ENCODE assay signal across 23 cellular contexts in genomic region chr9:134647359-134648115, GRCh38. TPM values are rescaled to one million over a fixed set of nuclear protein-coding genes. Genes with fewer than 3 reads are reported as not detected.
A peak's percentile ranks its signal among the peaks of the same experiment; 100 is the strongest.
DNase-seq lines count a peak whose midpoint lies in the region; ATAC-seq, FAIRE-seq and TF ChIP-seq lines count a peak whose summit lies in the region.
"Had no signal": no experiment of that assay in that cellular context is flagged by ENCODE, and none has a peak within 500 bp of the region (broad histone marks: within the 10 kb centered on the region; RNA-seq: fewer than 3 reads in every experiment).

No MANE protein-coding gene starts in this region.

- 83% methylated on average over 15 of the region's 34 CpGs; no CpG with 5 or more reads in 1 of the 2 experiments for WGBS in IMR-90 (ENCODE audit: extremely low coverage in 2 of 2, insufficient read length in 1 of 2), 2 experiments
- WGBS in GM12878 (ENCODE audit: insufficient coverage, insufficient replicate concordance, low lambda C conversion rate, missing lambda C conversion rate) = 50% methylated on average over 34 of the region's 34 CpGs
- WGBS in mesendoderm (ENCODE audit: extremely low coverage, insufficient coverage, low lambda C conversion rate) = no CpG with 5 or more reads among the region's 34 CpGs

- H3K4me1 ChIP-seq in IMR-90 (ENCODE audit: control insufficient read depth, insufficient read depth, low read length) (peaks cover 35% of the 10 kb centered on the region), GM12878 (ENCODE audit: control insufficient read depth, insufficient read depth, low read length) (no peaks in the 10 kb centered on the region), mesendoderm (ENCODE audit: control insufficient read depth, low read depth, low read length) (peaks cover 4% of the 10 kb centered on the region), thoracic aorta (ENCODE audit: control insufficient read depth in 1 of 2, low read depth in 2 of 2) (peaks cover 39 to 63% of the 10 kb centered on the region in 2 donors)

- H3K9me3 ChIP-seq in IMR-90 (ENCODE audit: control insufficient read depth, insufficient read depth, low read length) (no peaks in the 10 kb centered on the region), GM12878 (replicated peaks; ENCODE audit: control insufficient read depth, insufficient read depth, low read length) (no peaks in the 10 kb centered on the region), thoracic aorta (no peaks in the 10 kb centered on the region)
- H3K9me3 ChIP-seq: BE2C, neutrophil had no signal

- no peak overlapping the region for H3K4me3 ChIP-seq in IMR-90 (ENCODE audit: insufficient read depth, low read depth, low read length)
- H3K4me3 ChIP-seq in GM12878 = no peak overlapping the region
- H3K4me3 ChIP-seq in mesendoderm (ENCODE audit: low read length) = no peak overlapping the region
- H3K4me3 ChIP-seq in thoracic aorta = no peak overlapping the region

- TF ChIP-seq EP300 in GM12878 (IDR thresholded peaks at IDR 0.05; ENCODE audit: borderline replicate concordance in 1 of 2, control insufficient read depth in 1 of 2, low read depth in 2 of 2, low read length in 2 of 2) = no peak

- no peaks in the 10 kb centered on the region for H3K27me3 ChIP-seq in IMR-90 (ENCODE audit: control insufficient read depth, insufficient read depth, low read length)
- H3K27me3 ChIP-seq in GM12878 (replicated peaks in 1 of 2; ENCODE audit: control insufficient read depth in 2 of 2, insufficient read depth in 2 of 2, low read length in 1 of 2) = peaks cover 0 to 5% of the 10 kb centered on the region in 2 experiments; a peak in 2 of 4 replicates
- H3K27me3 ChIP-seq in mesendoderm (ENCODE audit: insufficient read depth, low read length, poor library complexity) = no peaks in the 10 kb centered on the region
- H3K27me3 ChIP-seq in thoracic aorta (replicated peaks; ENCODE audit: insufficient read depth) = no peaks in the 10 kb centered on the region
- H3K27me3 ChIP-seq: BE2C, foreskin keratinocyte had no signal

- H3K18ac ChIP-seq in IMR-90 (ENCODE audit: low read depth, low read length) = no peak overlapping the region
- H3K18ac ChIP-seq in mesendoderm (ENCODE audit: low read length) = no peak overlapping the region

- H4K5ac ChIP-seq in IMR-90 (ENCODE audit: low read depth, low read length) (no peak overlapping the region), mesendoderm (ENCODE audit: low read length) (no peak overlapping the region)

- H2BK5ac ChIP-seq in IMR-90 (ENCODE audit: low read depth, low read length, poor library complexity, severe bottlenecking) (no peak overlapping the region), mesendoderm (ENCODE audit: low read length) (no peak overlapping the region)

- H3K79me1 ChIP-seq in IMR-90 (ENCODE audit: low read depth in 1 of 2, low read length in 2 of 2) (peaks cover 0 to 74% of the 10 kb centered on the region in 2 experiments; a peak in 3 of 4 replicates), mesendoderm (ENCODE audit: low read length) (peaks cover 47% of the 10 kb centered on the region)

- H3K56ac ChIP-seq in IMR-90 (ENCODE audit: extremely low read depth, insufficient read depth, low read length) (no peak overlapping the region), mesendoderm (ENCODE audit: low read length) (peak overlapping the region; percentile 34)

- H4K20me1 ChIP-seq in IMR-90 (ENCODE audit: insufficient read depth, low read length) (peaks cover 89% of the 10 kb centered on the region), GM12878 (ENCODE audit: control insufficient read depth, insufficient read depth) (no peaks in the 10 kb centered on the region)

- H3K36me3 ChIP-seq in IMR-90 (ENCODE audit: control insufficient read depth, insufficient read depth, low read length) (peaks cover 41% of the 10 kb centered on the region), GM12878 (ENCODE audit: control insufficient read depth in 2 of 2, insufficient read depth in 2 of 2, low read length in 1 of 2) (no peaks in the 10 kb centered on the region), mesendoderm (ENCODE audit: control insufficient read depth, insufficient read depth, low read length) (peaks cover 8% of the 10 kb centered on the region), thoracic aorta (no peaks in the 10 kb centered on the region)
- H3K36me3 ChIP-seq: BE2C, neutrophil had no signal

- peaks cover 47% of the 10 kb centered on the region for H3K9me1 ChIP-seq in IMR-90 (ENCODE audit: insufficient read depth, low read length)

- H3K79me2 ChIP-seq in GM12878 (ENCODE audit: control insufficient read depth, insufficient read depth, low read length) = no peaks in the 10 kb centered on the region
- peaks cover 85% of the 10 kb centered on the region for H3K79me2 ChIP-seq in mesendoderm (ENCODE audit: control insufficient read depth, insufficient read depth, low read length)

- H3K23ac ChIP-seq in IMR-90 (ENCODE audit: low read depth, low read length) (peak overlapping the region; percentile 39), mesendoderm (ENCODE audit: low read length) (peak overlapping the region; percentile 80)

- peak overlapping the region; percentile 34 for H2AFZ ChIP-seq in IMR-90 (replicated peaks; ENCODE audit: low read length, poor library complexity)
- H2AFZ ChIP-seq in GM12878 (ENCODE audit: control insufficient read depth, low read depth, low read length) = no peak overlapping the region

- TF ChIP-seq CTCF in IMR-90 (conservative IDR thresholded peaks at IDR 0.05; ENCODE audit: low read depth, low read length) (no peak), GM12878 (IDR thresholded peaks at IDR 0.05 in 2 of 3, conservative IDR thresholded peaks at IDR 0.05 in 1 of 3; ENCODE audit: control insufficient read depth in 2 of 3, extremely low read depth in 1 of 3, insufficient read depth in 1 of 3, low read depth in 3 of 3, low read length in 3 of 3) (no peak), thoracic aorta (IDR thresholded peaks at IDR 0.05) (no peak), GM20000 (IDR thresholded peaks at IDR 0.05; ENCODE audit: extremely low read depth, missing control alignments) (no peak)

- H2BK120ac ChIP-seq in IMR-90 (ENCODE audit: low read depth, low read length) = no peak overlapping the region
- H2BK120ac ChIP-seq in mesendoderm (ENCODE audit: low read depth, low read length) = no peak overlapping the region

- BruUV-seq in IMR-90 (replicated peaks; lab: Mats Ljungman, UMichigan) = no TSS peak
- BruUV-seq in GM12878 (replicated peaks; lab: Mats Ljungman, UMichigan) = no TSS peak

- RAD21 ChIA-PET in GM12878 (lab: Charles Lee; ENCODE audit: unreplicated experiment) = no interaction called here

- no peak for TF ChIP-seq POLR2A in IMR-90 (IDR thresholded peaks at IDR 0.05; ENCODE audit: low read depth, low read length)
- TF ChIP-seq POLR2A in GM12878 (IDR thresholded peaks at IDR 0.05; ENCODE audit: low read depth, low read length) = no peak

- SMC1A ChIA-PET in GM12878 (lab: Charles Lee; ENCODE audit: uncharacterized antibody, unreplicated experiment) = no interaction called here

- POLR2A ChIA-PET in IMR-90 (lab: Charles Lee; ENCODE audit: unreplicated experiment) = no interaction called here
- POLR2A ChIA-PET in GM12878 (lab: Charles Lee) = no interaction called here

- H3K4ac ChIP-seq in IMR-90 (ENCODE audit: low read depth, low read length) = no peak overlapping the region
- H3K4ac ChIP-seq in mesendoderm (ENCODE audit: low read depth, low read length) = no peak overlapping the region

- H3K4me2 ChIP-seq in IMR-90 (ENCODE audit: low read depth, low read length) = no peak overlapping the region; the same call in 1 of the 2 replicates
- no peak overlapping the region for H3K4me2 ChIP-seq in GM12878 (ENCODE audit: control insufficient read depth, insufficient read depth)
- H3K4me2 ChIP-seq in mesendoderm (ENCODE audit: low read length) = no peak overlapping the region

- no peak for DNase-seq in IMR-90
- no peak for DNase-seq in GM12878 (ENCODE audit: low read depth, low spot score)
- DNase-seq in mesendoderm = no peak
- DNase-seq in thoracic aorta (ENCODE audit: low spot score) = no peak
- no peak for DNase-seq in GDM1 (lab: John Stamatoyannopoulos, UW)
- DNase-seq in GM20000 (ENCODE audit: low spot score) = no peak
- no peak for DNase-seq in activated gamma-delta T cell (lab: John Stamatoyannopoulos, UW)
- DNase-seq: activated CD4-positive, alpha-beta T cell treated with anti-CD3 and anti-CD28 coated beads, Interleukin-2, amount 10 ng/mL, durations not matched to agents 24 days and 14 days; activated effector memory CD4-positive, alpha-beta T cell treated with anti-CD3 and anti-CD28 coated beads, Interleukin-2, amount 50 U/mL, for 16 hours; BE2C; Calu3; cerebellar nuclear complex; foreskin keratinocyte; Kasumi-1; left cardiac atrium; NCI-H1417; NCI-H774; retina; stimulated activated CD4-positive, alpha-beta T cell treated with anti-CD3 and anti-CD28 coated beads, Interleukin-1b, Interleukin-23, amount 100 ng/mL, for 48 hours had no signal

- H2BK20ac ChIP-seq in IMR-90 (ENCODE audit: low read depth, low read length) = no peak overlapping the region

- H3K9ac ChIP-seq in IMR-90 (ENCODE audit: low read depth, low read length) (no peak overlapping the region), GM12878 (ENCODE audit: control insufficient read depth, insufficient read depth, low read length) (no peak overlapping the region), mesendoderm (ENCODE audit: low read length) (no peak overlapping the region)

- CTCF ChIA-PET in IMR-90 (lab: Yijun Ruan, JAX) (no interaction called here), GM12878 (lab: Yijun Ruan, JAX) (no interaction called here)

- no peak for ATAC-seq in IMR-90 (ENCODE audit: low read depth)
- no peak for ATAC-seq in GM12878
- no peak for ATAC-seq in thoracic aorta (ENCODE audit: insufficient number of reproducible peaks, low FRiP score, low read depth)
- ATAC-seq in HG02588 (IDR thresholded peaks at IDR 0.05; ENCODE audit: unreplicated experiment) = no peak
- ATAC-seq: foreskin keratinocyte, left cardiac atrium, Panc1 had no signal

- H2BK15ac ChIP-seq in IMR-90 (ENCODE audit: low read depth, low read length) = no peak overlapping the region
- H2BK15ac ChIP-seq in mesendoderm (replicated peaks; ENCODE audit: low read depth) = no peak overlapping the region

- dilution Hi-C loops in IMR-90 (cut with HindIII; ENCODE audit: low sequenced_read_pairs, unreplicated experiment) = no loop called here

- no peak overlapping the region for H4K91ac ChIP-seq in IMR-90 (ENCODE audit: insufficient read depth, low read depth, low read length)

- no peak for TF ChIP-seq RAD21 in IMR-90 (IDR thresholded peaks at IDR 0.05; ENCODE audit: low read length)
- no peak for TF ChIP-seq RAD21 in GM12878 (IDR thresholded peaks at IDR 0.05; ENCODE audit: insufficient read depth, low read depth, low read length)

- in situ Hi-C loops in IMR-90 (cut with MboI; ENCODE audit: low sequenced_read_pairs) = no loop called here
- in situ Hi-C loops in GM12878 (cut with MboI) = no loop called here

- FAIRE-seq in GM12878 (lab: Jason Lieb, UNC) = no peak
- FAIRE-seq: TTC549 had no signal

- H2AK9ac ChIP-seq in IMR-90 (replicated peaks; ENCODE audit: low read depth, low read length, poor library complexity) = no peak overlapping the region

- H3K14ac ChIP-seq in IMR-90 (replicated peaks; ENCODE audit: low read depth, low read length) = no peak overlapping the region; the same call in 1 of the 2 replicates

- intact Hi-C loops in IMR-90 (cut with micrococcal nuclease) (loop anchor here (10.0 kb wide), 2 partner anchors 87 to 483 kb away; partner anchors contain the start of gene RNU6ATAC), GM12878 (cut with micrococcal nuclease; ENCODE audit: unreplicated experiment) (no loop called here)

- H2AK5ac ChIP-seq in IMR-90 (ENCODE audit: low read depth, low read length) (0 out of 2 replicates have a peak overlapping the region, but pooled peaks have one; percentile 24), mesendoderm (ENCODE audit: low read length) (no peak overlapping the region)

- H3K27ac ChIP-seq in IMR-90 (ENCODE audit: insufficient read depth, low read length) (no peak overlapping the region), GM12878 (ENCODE audit: control insufficient read depth, insufficient read depth) (no peak overlapping the region), mesendoderm (ENCODE audit: low read depth, low read length) (no peak overlapping the region), thoracic aorta (peak overlapping the region; percentile 81 to 85)
- H3K27ac ChIP-seq: foreskin keratinocyte, neutrophil had no signal

- no peak overlapping the region for H4K8ac ChIP-seq in IMR-90 (ENCODE audit: low read depth in 2 of 2, low read length in 2 of 2)
- no peak overlapping the region for H4K8ac ChIP-seq in mesendoderm (ENCODE audit: low read depth, low read length)

RNA-seq across cellular contexts. Expression of gene COL5A1, which starts 5.9 kb away (rescaled TPM):
- total RNA-seq in IMR-90 (2012; rRNA removed) = 19.2 and 21.1 TPM in 2 replicates
- 154 and 173 TPM in 2 replicates for polyA plus RNA-seq in IMR-90 (2012; rRNA removed)
- polyA plus RNA-seq in IMR-90 (2012; cell fraction: cytosol; rRNA removed) = 95.5 and 194 TPM in 2 replicates
- 391 and 419 TPM in 2 replicates for polyA plus RNA-seq in IMR-90 (2012; cell fraction: nucleus; rRNA removed; ENCODE audit: low replicate concordance)
- 0.24 and 0.31 TPM in 2 replicates for total RNA-seq in GM12878 (2013; cell fraction: nucleolus; rRNA removed)
- total RNA-seq in GM12878 (2014; rRNA removed) = not detected in 2 replicates
- total RNA-seq in GM12878 (2014; rRNA removed; fragmentation: Illumina TruSeq; extraction: Trizol) = under 0.01 TPM in 1 of 2 replicates, not detected in the other
- 0.13 TPM in 2 replicates for total RNA-seq in GM12878 (2021)
- 2.0 TPM for polyA plus RNA-seq in GM12878 (2011; ENCODE audit: low read depth)
- polyA plus RNA-seq in GM12878 (2011; rRNA removed) = 0.13 and 0.15 TPM in 2 replicates
- 0.07 and 0.12 TPM in 2 replicates for polyA plus RNA-seq in GM12878 (2011; cell fraction: cytosol; rRNA removed)
- 0.83 and 1.4 TPM in 2 replicates for polyA plus RNA-seq in GM12878 (2011; cell fraction: nucleus; rRNA removed)
- polyA plus RNA-seq in GM12878 (2012) = 4.0 and 5.6 TPM in 2 replicates
- polyA plus RNA-seq in GM12878 (2014; fragmentation: Illumina TruSeq; extraction: Trizol) = not detected in 2 replicates
- under 1 TPM in 1 of 2 experiments, not detected in 1; 0.02 TPM for polyA plus RNA-seq in GM12878 (2014; fragmentation: Nextera tagmentation; extraction: Ambion mirVana)
- not detected in 2 replicates for polyA plus RNA-seq in GM12878 (2014; rRNA removed)
- under 1 TPM; 0.13 TPM for polyA plus RNA-seq in GM12878 (2016; fragmentation: Nextera tagmentation; extraction: Ambion mirVana)
- polyA minus RNA-seq in GM12878 (2011; rRNA and poly(A)+ RNA removed) = 0.41 TPM in 1 of 2 replicates, not detected in the other
- polyA minus RNA-seq in GM12878 (2011; cell fraction: cytosol; rRNA and poly(A)+ RNA removed) = 0.53 and 1.9 TPM in 2 replicates
- polyA minus RNA-seq in GM12878 (2011; cell fraction: nucleus; rRNA and poly(A)+ RNA removed) = 0.36 and 0.38 TPM in 2 replicates
- 23.5 TPM for polyA plus RNA-seq in mesendoderm (2013, experiment 1 of 2)
- polyA plus RNA-seq in mesendoderm (2013, experiment 2 of 2) = 21.5 TPM
- total RNA-seq in thoracic aorta = 100 to 1,000 TPM; 127 to 129 TPM
- total RNA-seq: activated CD4-positive, alpha-beta T cell treated with anti-CD3 and anti-CD28 coated beads, Interleukin-2, amount 10 ng/mL, durations not matched to agents 24 days and 14 days; Calu3 had no signal

Comparison
In these comparisons a context has a peak if more than half of its experiments do, and no peak if none do; other contexts are left out.
1. H3K27ac ChIP-seq: peak in thoracic aorta (2 of 2); none in IMR-90 (single experiment), GM12878 (single experiment) and mesendoderm (single experiment).
2. RNA of gene COL5A1, which starts 5.9 kb away (total RNA-seq): 127 to 129 TPM in thoracic aorta and 19.2 to 21.1 TPM in IMR-90; under 0.01 to 0.31 TPM in GM12878; every median in the first group is over 10 times any median in the second.